1 cellular context compared by ENCODE assay signal in the genomic region with DNA sequence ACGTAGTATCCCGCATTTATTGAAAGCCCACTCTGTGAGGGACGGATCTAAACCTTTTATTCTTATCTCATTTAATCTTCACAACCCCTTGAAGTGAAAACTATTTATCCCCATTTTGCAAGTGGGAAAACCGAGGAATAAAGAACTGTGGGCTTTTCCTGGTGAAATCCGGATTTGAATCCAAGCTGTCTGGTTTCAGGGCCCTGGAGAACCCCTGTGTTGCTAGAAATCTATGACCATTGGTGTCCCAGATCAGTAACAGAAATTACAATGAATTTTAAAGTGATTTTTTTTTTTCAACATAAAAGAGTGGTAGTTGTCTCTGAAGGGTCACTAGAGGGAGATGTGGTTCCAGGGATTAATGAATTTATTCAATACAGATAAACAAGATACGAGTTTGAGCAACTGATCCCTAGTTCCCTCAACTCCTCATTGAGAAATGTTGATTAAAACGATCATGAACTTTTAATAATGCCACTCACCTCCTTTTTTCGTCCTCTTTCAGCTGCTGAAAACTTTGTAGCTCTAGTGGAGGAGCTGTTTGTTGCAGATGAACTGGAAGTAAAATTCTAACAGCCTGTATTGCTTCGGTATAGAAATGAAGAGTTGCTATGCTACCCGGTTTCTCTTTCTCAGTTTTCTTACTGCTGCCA.
TF ChIP-seq lines count a peak whose summit lies in the region.

No MANE protein-coding gene starts in this region.

TF ChIP-seq in HCT116, 20 proteins besides CTCF, POLR2A, EP300 and RAD21 (continued from another document):
- TF ChIP-seq, protein P1, sequence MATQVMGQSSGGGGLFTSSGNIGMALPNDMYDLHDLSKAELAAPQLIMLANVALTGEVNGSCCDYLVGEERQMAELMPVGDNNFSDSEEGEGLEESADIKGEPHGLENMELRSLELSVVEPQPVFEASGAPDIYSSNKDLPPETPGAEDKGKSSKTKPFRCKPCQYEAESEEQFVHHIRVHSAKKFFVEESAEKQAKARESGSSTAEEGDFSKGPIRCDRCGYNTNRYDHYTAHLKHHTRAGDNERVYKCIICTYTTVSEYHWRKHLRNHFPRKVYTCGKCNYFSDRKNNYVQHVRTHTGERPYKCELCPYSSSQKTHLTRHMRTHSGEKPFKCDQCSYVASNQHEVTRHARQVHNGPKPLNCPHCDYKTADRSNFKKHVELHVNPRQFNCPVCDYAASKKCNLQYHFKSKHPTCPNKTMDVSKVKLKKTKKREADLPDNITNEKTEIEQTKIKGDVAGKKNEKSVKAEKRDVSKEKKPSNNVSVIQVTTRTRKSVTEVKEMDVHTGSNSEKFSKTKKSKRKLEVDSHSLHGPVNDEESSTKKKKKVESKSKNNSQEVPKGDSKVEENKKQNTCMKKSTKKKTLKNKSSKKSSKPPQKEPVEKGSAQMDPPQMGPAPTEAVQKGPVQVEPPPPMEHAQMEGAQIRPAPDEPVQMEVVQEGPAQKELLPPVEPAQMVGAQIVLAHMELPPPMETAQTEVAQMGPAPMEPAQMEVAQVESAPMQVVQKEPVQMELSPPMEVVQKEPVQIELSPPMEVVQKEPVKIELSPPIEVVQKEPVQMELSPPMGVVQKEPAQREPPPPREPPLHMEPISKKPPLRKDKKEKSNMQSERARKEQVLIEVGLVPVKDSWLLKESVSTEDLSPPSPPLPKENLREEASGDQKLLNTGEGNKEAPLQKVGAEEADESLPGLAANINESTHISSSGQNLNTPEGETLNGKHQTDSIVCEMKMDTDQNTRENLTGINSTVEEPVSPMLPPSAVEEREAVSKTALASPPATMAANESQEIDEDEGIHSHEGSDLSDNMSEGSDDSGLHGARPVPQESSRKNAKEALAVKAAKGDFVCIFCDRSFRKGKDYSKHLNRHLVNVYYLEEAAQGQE (IDR thresholded peaks at IDR 0.05; ENCODE audit: low read depth) = no peak
